In the genomic region with DNA sequence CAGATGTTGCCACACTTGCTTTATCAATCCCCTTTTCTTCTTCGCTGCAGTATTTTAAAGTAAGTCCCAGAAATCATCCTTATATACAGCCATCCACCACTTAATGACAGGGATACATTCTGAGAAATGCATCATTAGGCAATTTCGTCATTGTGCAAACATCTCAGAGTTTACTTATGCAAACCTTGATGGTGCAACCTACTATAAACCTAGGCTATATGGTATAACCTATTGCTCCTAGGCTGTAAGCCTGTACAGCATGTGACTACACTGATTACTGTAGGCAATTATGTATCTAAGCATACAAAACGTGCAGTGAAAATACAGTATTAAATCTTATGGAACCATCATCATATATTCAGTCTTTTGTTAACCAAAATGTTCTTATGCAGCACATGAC, we compare ENCODE assay signal across 26 cellular contexts. TPM values are rescaled to one million over a fixed set of nuclear protein-coding genes. Genes with fewer than 3 reads are reported as not detected.
"Had no signal": no experiment of that assay in that cellular context is flagged by ENCODE, and none has a peak within 500 bp of the region (broad histone marks: within the 10 kb centered on the region; RNA-seq: fewer than 3 reads in every experiment).

No MANE protein-coding gene starts in this region.

- H3K27ac ChIP-seq: esophagus squamous epithelium, gastrocnemius medialis, neural progenitor cell, parathyroid adenoma, psoas muscle, suprapubic skin, tibial artery, upper lobe of right lung had no signal

- H3K9me3 ChIP-seq: esophagus squamous epithelium, gastrocnemius medialis, psoas muscle, suprapubic skin, tibial artery, upper lobe of right lung had no signal

- ATAC-seq: activated CD4-positive, alpha-beta T cell treated with anti-CD3 and anti-CD28 coated beads for 36 hours; activated CD8-positive, alpha-beta memory T cell treated with anti-CD3 and anti-CD28 coated beads, Interleukin-2, amount 10 ng/mL, durations not matched to agents 7 days and 5 days; activated CD8-positive, alpha-beta T cell treated with anti-CD3 and anti-CD28 coated beads, Interleukin-2, amount 10 ng/mL, durations not matched to agents 7 days and 5 days; activated naive CD8-positive, alpha-beta T cell treated with anti-CD3 and anti-CD28 coated beads, Interleukin-2, amount 50 U/mL, for 24 hours; gastrocnemius medialis; natural killer cell; psoas muscle; stimulated activated naive B cell treated with anti-CD40 and anti-IgM and Interleukin-4, amounts not matched to agents 10 μg/mL and 1 μg/mL and 100 μg/mL, for 72 hours; upper lobe of right lung had no signal

- DNase-seq: activated CD4-positive, alpha-beta T cell treated with anti-CD3 and anti-CD28 coated beads for 36 hours; activated CD4-positive, CD25-positive, alpha-beta regulatory T cell; activated CD8-positive, alpha-beta memory T cell treated with anti-CD3 and anti-CD28 coated beads, Interleukin-2, amount 10 ng/mL, durations not matched to agents 7 days and 5 days; activated CD8-positive, alpha-beta T cell treated with anti-CD3 and anti-CD28 coated beads, Interleukin-2, amount 10 ng/mL, durations not matched to agents 7 days and 5 days; activated naive CD8-positive, alpha-beta T cell treated with anti-CD3 and anti-CD28 coated beads, Interleukin-2, amount 50 U/mL, for 24 hours; activated T-cell treated with anti-CD3 and anti-CD28 coated beads, Interleukin-2, amount 50 U/mL, for 48 hours; amygdala; central memory CD4-positive, alpha-beta T cell; esophagus squamous epithelium; gastrocnemius medialis; hippocampal formation; mesenchymal stem cell; natural killer cell; occipital lobe; psoas muscle; stimulated activated CD4-positive, alpha-beta T cell treated with anti-CD3 and anti-CD28 coated beads, Interleukin-2, amount 100 ng/mL, for 24 hours; stimulated activated naive B cell treated with anti-CD40 and anti-IgM and Interleukin-4, amounts not matched to agents 10 μg/mL and 1 μg/mL and 100 μg/mL, for 72 hours; tibial artery; upper lobe of right lung had no signal

- H3K36me3 ChIP-seq: esophagus squamous epithelium, gastrocnemius medialis, neural progenitor cell, suprapubic skin, tibial artery, upper lobe of right lung had no signal

- H3K9me3 Mint-ChIP-seq: activated naive CD4-positive, alpha-beta T cell treated with anti-CD3 and anti-CD28 coated beads, Interleukin-2, amount 50 U/mL, for 24 hours; activated naive CD8-positive, alpha-beta T cell treated with anti-CD3 and anti-CD28 coated beads, Interleukin-2, amount 50 U/mL, for 24 hours; natural killer cell had no signal

- H3K4me1 ChIP-seq: gastrocnemius medialis, parathyroid adenoma, psoas muscle, suprapubic skin, tibial artery, upper lobe of right lung had no signal

- H3K4me2 ChIP-seq: neural progenitor cell, smooth muscle cell had no signal

- H3K27me3 Mint-ChIP-seq: activated naive CD4-positive, alpha-beta T cell treated with anti-CD3 and anti-CD28 coated beads, Interleukin-2, amount 50 U/mL, for 24 hours; activated naive CD8-positive, alpha-beta T cell treated with anti-CD3 and anti-CD28 coated beads, Interleukin-2, amount 50 U/mL, for 24 hours had no signal

- H3K27me3 ChIP-seq: esophagus squamous epithelium, gastrocnemius medialis, neural progenitor cell, suprapubic skin, tibial artery, upper lobe of right lung had no signal

- H3K79me2 ChIP-seq: parathyroid adenoma had no signal

- H2AFZ ChIP-seq: neural progenitor cell, parathyroid adenoma had no signal

- H3K9ac ChIP-seq: neural progenitor cell, parathyroid adenoma had no signal

- H3K4me3 Mint-ChIP-seq: activated CD4-positive, alpha-beta T cell treated with anti-CD3 and anti-CD28 coated beads for 36 hours; activated CD8-positive, alpha-beta memory T cell treated with anti-CD3 and anti-CD28 coated beads, Interleukin-2, amount 10 ng/mL, durations not matched to agents 7 days and 5 days; activated CD8-positive, alpha-beta T cell treated with anti-CD3 and anti-CD28 coated beads, Interleukin-2, amount 10 ng/mL, durations not matched to agents 7 days and 5 days; activated naive CD4-positive, alpha-beta T cell treated with anti-CD3 and anti-CD28 coated beads, Interleukin-2, amount 50 U/mL, for 24 hours; activated naive CD8-positive, alpha-beta T cell treated with anti-CD3 and anti-CD28 coated beads, Interleukin-2, amount 50 U/mL, for 24 hours; natural killer cell; neural progenitor cell; stimulated activated naive B cell treated with anti-CD40 and anti-IgM and Interleukin-4, amounts not matched to agents 10 μg/mL and 1 μg/mL and 100 μg/mL, for 72 hours had no signal

- H3K36me3 Mint-ChIP-seq: activated CD8-positive, alpha-beta memory T cell treated with anti-CD3 and anti-CD28 coated beads, Interleukin-2, amount 10 ng/mL, durations not matched to agents 7 days and 5 days; natural killer cell had no signal

- H3K4me1 Mint-ChIP-seq: activated CD4-positive, alpha-beta T cell treated with anti-CD3 and anti-CD28 coated beads for 36 hours; activated CD8-positive, alpha-beta memory T cell treated with anti-CD3 and anti-CD28 coated beads, Interleukin-2, amount 10 ng/mL, durations not matched to agents 7 days and 5 days; activated naive CD4-positive, alpha-beta T cell treated with anti-CD3 and anti-CD28 coated beads, Interleukin-2, amount 50 U/mL, for 24 hours; activated naive CD8-positive, alpha-beta T cell treated with anti-CD3 and anti-CD28 coated beads, Interleukin-2, amount 50 U/mL, for 24 hours; natural killer cell; stimulated activated naive B cell treated with anti-CD40 and anti-IgM and Interleukin-4, amounts not matched to agents 10 μg/mL and 1 μg/mL and 100 μg/mL, for 72 hours had no signal

- H3K27ac Mint-ChIP-seq: activated CD4-positive, alpha-beta T cell treated with anti-CD3 and anti-CD28 coated beads for 36 hours; activated CD8-positive, alpha-beta memory T cell treated with anti-CD3 and anti-CD28 coated beads, Interleukin-2, amount 10 ng/mL, durations not matched to agents 7 days and 5 days; activated CD8-positive, alpha-beta T cell treated with anti-CD3 and anti-CD28 coated beads, Interleukin-2, amount 10 ng/mL, durations not matched to agents 7 days and 5 days; activated naive CD4-positive, alpha-beta T cell treated with anti-CD3 and anti-CD28 coated beads, Interleukin-2, amount 50 U/mL, for 24 hours; activated naive CD8-positive, alpha-beta T cell treated with anti-CD3 and anti-CD28 coated beads, Interleukin-2, amount 50 U/mL, for 24 hours; activated T-helper 2 cell treated with anti-CD3 and anti-CD28 coated beads, Interferon-gamma antibody, Interleukin-2, Interleukin-4, amounts not matched to agents 10 μg/mL and 5 μg/mL and 100 μg/mL, durations not matched to agents 14 hours and 24 hours and 36 hours; natural killer cell; neural progenitor cell; stimulated activated naive B cell treated with anti-CD40 and anti-IgM and Interleukin-4, amounts not matched to agents 10 μg/mL and 1 μg/mL and 100 μg/mL, for 72 hours had no signal

- H3K4me3 ChIP-seq: esophagus squamous epithelium, gastrocnemius medialis, neural progenitor cell, psoas muscle, smooth muscle cell, suprapubic skin, tibial artery, upper lobe of right lung had no signal

RNA-seq across cellular contexts. Expression of gene SAXO1, which starts 36.8 kb away (rescaled TPM):
- total RNA-seq: activated T-helper 2 cell treated with anti-CD3 and anti-CD28 coated beads, Interferon-gamma antibody, Interleukin-2, Interleukin-4, amounts not matched to agents 10 μg/mL and 5 μg/mL and 100 μg/mL, durations not matched to agents 14 hours and 24 hours and 36 hours; esophagus squamous epithelium; occipital lobe; smooth muscle cell had no signal
- polyA plus RNA-seq: keratinocyte had no signal
